In genomic region chr18:79543861-79544385, GRCh38 we compare ENCODE assay signal across 25 cellular contexts.
DNase-seq lines count a peak whose midpoint lies in the region; ATAC-seq, FAIRE-seq and TF ChIP-seq lines count a peak whose summit lies in the region.
"Had no signal": no experiment of that assay in that cellular context is flagged by ENCODE, and none has a peak within 500 bp of the region (broad histone marks: within the 10 kb centered on the region; RNA-seq: fewer than 3 reads in every experiment).

No MANE protein-coding gene starts in this region.

- no peak overlapping the region for H3K56ac ChIP-seq in H1 (replicated peaks; ENCODE audit: insufficient read length, low read depth, low read length)

- H3K14ac ChIP-seq in H1 (ENCODE audit: insufficient read length), result no peak overlapping the region

- no peak overlapping the region for H3K4ac ChIP-seq in H1 (replicated peaks; ENCODE audit: insufficient read length, low read depth, low read length)

- no peaks in the 10 kb centered on the region for H3K9me3 ChIP-seq in RWPE2 (ENCODE audit: severe bottlenecking)
- H3K9me3 ChIP-seq in H1 (ENCODE audit: insufficient read depth in 2 of 2, low read depth in 1 of 2, low read length in 1 of 2), result peaks cover 0 to 16% of the 10 kb centered on the region in 2 experiments; a peak in 2 of 4 replicates
- H3K9me3 ChIP-seq in esophagus muscularis mucosa, result no peaks in the 10 kb centered on the region
- H3K9me3 ChIP-seq: MG63, ovary had no signal

- H3K36me3 ChIP-seq in RWPE2 (ENCODE audit: low read depth) (no peaks in the 10 kb centered on the region), H1 (ENCODE audit: control insufficient read depth in 2 of 4, insufficient read depth in 4 of 4, low read length in 3 of 4) (no peaks in the 10 kb centered on the region), esophagus muscularis mucosa (no peaks in the 10 kb centered on the region)
- H3K36me3 ChIP-seq: MG63, ovary had no signal

- POLR2A ChIA-PET in H1 (lab: Charles Lee; ENCODE audit: partially characterized antibody), result no interaction called here

- H2BK12ac ChIP-seq in H1 (ENCODE audit: low read depth, low read length), result no peak overlapping the region

- H3K27ac ChIP-seq in RWPE2 (ENCODE audit: poor library complexity, severe bottlenecking), result no peak overlapping the region
- H3K27ac ChIP-seq in H1 (ENCODE audit: low read depth, low read length), result no peak overlapping the region
- H3K27ac ChIP-seq in layer of hippocampus (ENCODE audit: low read depth, low read length), result peak overlapping the region; percentile 89
- H3K27ac ChIP-seq in esophagus muscularis mucosa (replicated peaks in 1 of 4), result no peak overlapping the region
- H3K27ac ChIP-seq: ovary had no signal

- FAIRE-seq in H1 (lab: Jason Lieb, UNC), result no peak
- FAIRE-seq: G401.6, HTR-8/SVneo, urothelium cell line had no signal

- H3K4me2 ChIP-seq in H1 (ENCODE audit: insufficient read depth in 1 of 2, low read depth in 2 of 2, low read length in 2 of 2), result no peak overlapping the region

- H3K79me2 ChIP-seq in H1 (ENCODE audit: control insufficient read depth in 1 of 2, insufficient read depth in 2 of 2, low read length in 2 of 2), result no peaks in the 10 kb centered on the region

- CTCF ChIA-PET in H1 (lab: Charles Lee; ENCODE audit: partially characterized antibody), result interaction anchor here (1.2 to 1.9 kb wide), 4 partner anchors 14 to 46 kb away, joined by 3 to 5 read pairs (median 4); no protein-coding TSS in a partner anchor

- no peak overlapping the region for H2BK5ac ChIP-seq in H1 (ENCODE audit: low read depth, low read length)

- H3K4me1 ChIP-seq in RWPE2 (ENCODE audit: insufficient read depth, poor library complexity, severe bottlenecking) (no peaks in the 10 kb centered on the region), H1 (replicated peaks in 1 of 4; ENCODE audit: control insufficient read depth in 3 of 4, insufficient read depth in 4 of 4, low read length in 3 of 4) (no peaks in the 10 kb centered on the region), esophagus muscularis mucosa (no peaks in the 10 kb centered on the region)

- ATAC-seq in RWPE2 (ENCODE audit: low read depth) (no peak), sciatic nerve (no peak), HG02642 (IDR thresholded peaks at IDR 0.05; ENCODE audit: poor library complexity, unreplicated experiment) (no peak)
- ATAC-seq: naive thymus-derived CD8-positive, alpha-beta T cell; stimulated activated effector memory CD8-positive, alpha-beta T cell treated with anti-CD3 and anti-CD28 coated beads, Interleukin-12 subunit alpha, Interleukin-12 subunit beta, amount 100 ng/mL, for 72 hours had no signal

- no peak for TF ChIP-seq EP300 in H1 (IDR thresholded peaks at IDR 0.05; ENCODE audit: borderline replicate concordance in 1 of 2, low read depth in 2 of 2, low read length in 2 of 2)
- TF ChIP-seq EP300 in esophagus muscularis mucosa (IDR thresholded peaks at IDR 0.05), result no peak

- no peak overlapping the region for H2AFZ ChIP-seq in H1 (ENCODE audit: low read length)

- no peak overlapping the region for H4K91ac ChIP-seq in H1 (replicated peaks; ENCODE audit: insufficient read length, low read length)

- H4K8ac ChIP-seq in H1 (ENCODE audit: extremely low read depth, insufficient read depth, low read length), result peak overlapping the region; percentile 79; the same call in 1 of the 2 replicates

- TF ChIP-seq RAD21 in H1 (IDR thresholded peaks at IDR 0.05 in 1 of 2, conservative IDR thresholded peaks at IDR 0.05 in 1 of 2; ENCODE audit: low read depth in 2 of 2, low read length in 2 of 2), result no peak

- no peak overlapping the region for H2BK20ac ChIP-seq in H1 (ENCODE audit: low read length)

- intact Hi-C loops in sciatic nerve (cut with DNase I), result no loop called here
- intact Hi-C loops in esophagus muscularis mucosa (cut with DNase I), result no loop called here

- H2AK5ac ChIP-seq in H1 (ENCODE audit: low read depth, low read length), result no peak overlapping the region

- TF ChIP-seq CTCF in RWPE2 (IDR thresholded peaks at IDR 0.05; ENCODE audit: poor library complexity, severe bottlenecking) (no peak), H1 (IDR thresholded peaks at IDR 0.05; ENCODE audit: control extremely low read depth in 1 of 3, insufficient read depth in 1 of 3, low read depth in 1 of 3, low read length in 3 of 3) (no peak), esophagus muscularis mucosa (IDR thresholded peaks at IDR 0.05) (no peak)

- in situ Hi-C loops in G401 (cut with HindIII; ENCODE audit: low sequenced_read_pairs), result no loop called here

- no peak overlapping the region for H4K5ac ChIP-seq in H1 (ENCODE audit: insufficient read length, low read depth, low read length)

- H3K79me1 ChIP-seq in H1 (ENCODE audit: low read depth, low read length), result no peaks in the 10 kb centered on the region

- H3K23me2 ChIP-seq in H1 (ENCODE audit: low read depth, low read length), result peaks cover 11% of the 10 kb centered on the region; the same call in 1 of the 2 replicates

- H4K20me1 ChIP-seq in H1 (replicated peaks in 1 of 2; ENCODE audit: control insufficient read depth in 1 of 2, insufficient read depth in 2 of 2, low read length in 2 of 2), result peaks cover 0 to 2% of the 10 kb centered on the region in 2 experiments

- H2BK15ac ChIP-seq in H1 (ENCODE audit: low read length), result no peak overlapping the region

- H3K27me3 ChIP-seq in RWPE2 (ENCODE audit: insufficient read depth, poor library complexity, severe bottlenecking) (peaks cover 30% of the 10 kb centered on the region), H1 (replicated peaks in 1 of 4; ENCODE audit: control insufficient read depth in 3 of 4, extremely low read depth in 1 of 4, insufficient read depth in 3 of 4, low read length in 3 of 4) (peaks cover 0 to 2% (median 0%) of the 10 kb centered on the region in 4 experiments; a peak in 1 of 7 replicates), layer of hippocampus (ENCODE audit: control insufficient read depth, insufficient read depth, low read length) (no peaks in the 10 kb centered on the region), esophagus muscularis mucosa (peaks cover 0 to 21% (median 0%) of the 10 kb centered on the region in 4 donors)
- H3K27me3 ChIP-seq: MG63, ovary had no signal

- H3K9ac ChIP-seq in H1 (replicated peaks in 1 of 4; ENCODE audit: extremely low read depth in 1 of 4, low read depth in 3 of 4, low read length in 3 of 4), result no peak overlapping the region

- no peak overlapping the region for H3K4me3 ChIP-seq in RWPE2 (ENCODE audit: severe bottlenecking)
- H3K4me3 ChIP-seq in H1 (ENCODE audit: extremely low read depth in 1 of 4, insufficient read depth in 2 of 4, low read depth in 3 of 4, low read length in 4 of 4), result no peak overlapping the region
- H3K4me3 ChIP-seq in esophagus muscularis mucosa, result no peak overlapping the region
- H3K4me3 ChIP-seq: MG63, ovary had no signal

- peak; percentile 57 for DNase-seq in RWPE2 (ENCODE audit: low spot score)
- no peak for DNase-seq in H1 (ENCODE audit: low read depth in 1 of 2, low spot score in 2 of 2)
- DNase-seq in sciatic nerve (ENCODE audit: low spot score), result peak; percentile 53
- DNase-seq in G401 (ENCODE audit: low spot score), result no peak
- DNase-seq in NK-92 treated with Interleukin-12 subunit alpha and Interleukin-12 subunit beta, amount 100 ng/mL, for 24 hours (lab: John Stamatoyannopoulos, UW), result no peak
- no peak for DNase-seq in esophagus muscularis mucosa (ENCODE audit: extremely low spot score)
- DNase-seq: activated CD4-positive, CD25-positive, alpha-beta regulatory T cell; activated effector memory CD4-positive, alpha-beta T cell treated with Interleukin-2 at 50 U/mL for 16 hours; DMS153; KG1; MG63; naive thymus-derived CD8-positive, alpha-beta T cell; NCI-H2081; NCI-H226; NCI-H69; retina; stimulated activated CD4-positive, alpha-beta T cell treated with anti-CD3 and anti-CD28 coated beads, Interleukin-12 subunit alpha, Interleukin-12 subunit beta, amount 100 ng/mL, for 4 hours; stimulated activated CD4-positive, alpha-beta T cell treated with anti-CD3 and anti-CD28 coated beads, Interleukin-4, amount 100 ng/mL, for 24 hours had no signal

- no peak for TF ChIP-seq POLR2A in H1 (IDR thresholded peaks at IDR 0.05; ENCODE audit: control extremely low read depth in 1 of 2, low read depth in 2 of 2, low read length in 2 of 2)
- no peak for TF ChIP-seq POLR2A in esophagus muscularis mucosa (IDR thresholded peaks at IDR 0.05; ENCODE audit: low read depth)

- 91% methylated on average over 21 of the region's 21 CpGs; no CpG with 5 or more reads in 1 of the 2 experiments for WGBS in H1 (ENCODE audit: extremely low coverage in 1 of 2, insufficient coverage in 1 of 2, insufficient read length in 1 of 2, insufficient replicate concordance in 2 of 2, low coverage in 1 of 2, low lambda C conversion rate in 2 of 2, missing lambda C conversion rate in 1 of 2), 2 experiments
- WGBS in esophagus muscularis mucosa, result 88% methylated on average over 5 of the region's 21 CpGs

- no peak overlapping the region for H3K23ac ChIP-seq in H1 (ENCODE audit: insufficient read length)

- no peak overlapping the region for H3K18ac ChIP-seq in H1 (ENCODE audit: extremely low read depth, low read length)

- no peak overlapping the region for H2BK120ac ChIP-seq in H1 (replicated peaks; ENCODE audit: low read depth, low read length)

TF ChIP-seq in H1, 55 proteins besides CTCF, POLR2A, EP300 and RAD21 (continues in another document):
- TF ChIP-seq ATF3 (IDR thresholded peaks at IDR 0.05; ENCODE audit: insufficient read depth, low read depth, low read length) (no peak), CREB1 (IDR thresholded peaks at IDR 0.05) (no peak), JUND (IDR thresholded peaks at IDR 0.05; ENCODE audit: low read length) (no peak), NRF1 (IDR thresholded peaks at IDR 0.05; ENCODE audit: low read depth, low read length) (no peak), KDM5A (IDR thresholded peaks at IDR 0.05; ENCODE audit: low read length) (no peak)

Comparison
In these comparisons a context has a peak if more than half of its experiments do, and no peak if none do; other contexts are left out.
1. DNase-seq: peak in RWPE2 (single experiment) and sciatic nerve (single experiment); none in H1 (0 of 2), G401 (single experiment), NK-92 treated with Interleukin-12 subunit alpha and Interleukin-12 subunit beta, amount 100 ng/mL, for 24 hours (single experiment) and esophagus muscularis mucosa (single experiment).